In genomic region chr5:141825836-141826560, GRCh38 we compare ENCODE assay signal across 9 cellular contexts. TPM values are rescaled to one million over a fixed set of nuclear protein-coding genes. Genes with fewer than 3 reads are reported as not detected.
DNase-seq lines count a peak whose midpoint lies in the region; ATAC-seq, FAIRE-seq and TF ChIP-seq lines count a peak whose summit lies in the region.
"Had no signal": no experiment of that assay in that cellular context is flagged by ENCODE, and none has a peak within 500 bp of the region (broad histone marks: within the 10 kb centered on the region; RNA-seq: fewer than 3 reads in every experiment).

No MANE protein-coding gene starts in this region.

- peak; percentile 34 for TF ChIP-seq CTCF in kidney epithelial cell (IDR thresholded peaks at IDR 0.05; ENCODE audit: insufficient read depth, low read length, poor library complexity, severe bottlenecking)

- no peak for TF ChIP-seq POLR2A in GM12891 (IDR thresholded peaks at IDR 0.05; ENCODE audit: low read depth, low read length)

- H3K4me3 ChIP-seq in kidney epithelial cell (ENCODE audit: low read depth, low read length) = no peak overlapping the region

- H3K27me3 ChIP-seq in kidney epithelial cell (ENCODE audit: control insufficient read depth, insufficient read depth, low read length) = peaks cover 16% of the 10 kb centered on the region

- DNase-seq in AG08395 (ENCODE audit: low spot score) (peak; percentile 30), GM12891 (ENCODE audit: insufficient read length, low spot score) (peak; percentile 41), SK-N-DZ (ENCODE audit: low spot score) (peak; percentile 54), kidney epithelial cell (ENCODE audit: low read depth) (no peak), DMS153 (lab: John Stamatoyannopoulos, UW) (no peak), frontal cortex (ENCODE audit: low spot score in 2 of 2) (no peak), SIG-M5 (lab: John Stamatoyannopoulos, UW) (no peak)
- DNase-seq: NCI-H1436 treated with DMSO at 0.1 percent for 48 hours had no signal

- H3K36me3 ChIP-seq in kidney epithelial cell (ENCODE audit: control insufficient read depth, insufficient read depth, low read length) = no peaks in the 10 kb centered on the region

- no peak for ATAC-seq in GM21723 (IDR thresholded peaks at IDR 0.05; ENCODE audit: unreplicated experiment)

- FAIRE-seq in GM12891 (lab: Jason Lieb, UNC) (no peak), frontal cortex (lab: Jason Lieb, UNC) (no peak)

TF ChIP-seq in GM12891, 5 proteins besides CTCF, POLR2A, EP300 and RAD21:
- no peak for TF ChIP-seq POU2F2 (IDR thresholded peaks at IDR 0.05; ENCODE audit: low read depth, low read length)
- TF ChIP-seq SPI1 (IDR thresholded peaks at IDR 0.05; ENCODE audit: low read depth, low read length) = no peak
- TF ChIP-seq PAX5 (IDR thresholded peaks at IDR 0.05; ENCODE audit: insufficient read depth, low read length, severe bottlenecking) = no peak
- TF ChIP-seq TAF1 (IDR thresholded peaks at IDR 0.05; ENCODE audit: low read depth, low read length) = no peak
- no peak for TF ChIP-seq POLR2AphosphoS5 (IDR thresholded peaks at IDR 0.05; ENCODE audit: low read depth, low read length)

RNA-seq across cellular contexts. Expression of gene PCDH1, which starts 52.2 kb away (rescaled TPM):
- 0.15 TPM for polyA plus RNA-seq in GM12891 (2012; ENCODE audit: low read depth, missing spikeins)
- 10.7 and 11.9 TPM in 2 replicates for polyA plus RNA-seq in SK-N-DZ (2014; cell fraction: cytosol; rRNA removed)
- 9.0 and 10.1 TPM in 2 replicates for polyA plus RNA-seq in SK-N-DZ (2014; cell fraction: nucleus; rRNA removed)
- total RNA-seq in kidney epithelial cell = 42.4 and 45.5 TPM in 2 replicates
- 41.2 TPM for total RNA-seq in frontal cortex

Comparison
In these comparisons a context has a peak if more than half of its experiments do, and no peak if none do; other contexts are left out.
1. DNase-seq: peak in AG08395 (single experiment), GM12891 (single experiment) and SK-N-DZ (single experiment); none in kidney epithelial cell (single experiment), DMS153 (single experiment), frontal cortex (0 of 2) and SIG-M5 (single experiment).